ENCODE assay signal across 20 cellular contexts in genomic region chr13:39370554-39370953, GRCh38.
A peak's percentile ranks its signal among the peaks of the same experiment; 100 is the strongest.
DNase-seq lines count a peak whose midpoint lies in the region; ATAC-seq and TF ChIP-seq lines count a peak whose summit lies in the region.
"Had no signal": no experiment of that assay in that cellular context is flagged by ENCODE, and none has a peak within 500 bp of the region (broad histone marks: within the 10 kb centered on the region; RNA-seq: fewer than 3 reads in every experiment).

No MANE protein-coding gene starts in this region.

- no peak overlapping the region for H3K14ac ChIP-seq in trophoblast cell (ENCODE audit: low read length)

- no peak for ATAC-seq in GM18517 (IDR thresholded peaks at IDR 0.05; ENCODE audit: unreplicated experiment)
- ATAC-seq: activated CD4-positive, CD25-positive, alpha-beta regulatory T cell treated with anti-CD3 and anti-CD28 coated beads, Interleukin-2, amount 50 U/mL, for 24 hours; gastroesophageal sphincter; GM23338; psoas muscle had no signal

- H3K9me3 ChIP-seq in trophoblast cell (ENCODE audit: insufficient read depth, low read depth, low read length) (no peaks in the 10 kb centered on the region), MG63 (no peaks in the 10 kb centered on the region)
- H3K9me3 ChIP-seq: adrenal gland, gastroesophageal sphincter, psoas muscle, vagina had no signal

- H4K8ac ChIP-seq in trophoblast cell (ENCODE audit: low read depth, low read length), result no peak overlapping the region

- H3K79me2 ChIP-seq in trophoblast cell (ENCODE audit: control insufficient read depth, insufficient read depth, low read length, poor library complexity), result no peaks in the 10 kb centered on the region

- no peaks in the 10 kb centered on the region for H3K36me3 ChIP-seq in trophoblast cell (ENCODE audit: control insufficient read depth in 1 of 2, insufficient read depth in 2 of 2, low read length in 2 of 2)
- peaks cover 4% of the 10 kb centered on the region; the same call in 1 of the 2 replicates for H3K36me3 ChIP-seq in MG63
- H3K36me3 ChIP-seq: adrenal gland, gastroesophageal sphincter, vagina had no signal

- TF ChIP-seq CTCF in AG10803 (conservative IDR thresholded peaks at IDR 0.05; ENCODE audit: low read length) (no peak), fibroblast of the aortic adventitia (IDR thresholded peaks at IDR 0.05; ENCODE audit: insufficient read depth, low read length) (no peak)

- H3K79me1 ChIP-seq in trophoblast cell (ENCODE audit: low read length), result no peaks in the 10 kb centered on the region

- H3K27me3 ChIP-seq in trophoblast cell (ENCODE audit: insufficient read depth, low read length) (no peaks in the 10 kb centered on the region), MG63 (no peaks in the 10 kb centered on the region)
- H3K27me3 ChIP-seq: adrenal gland, gastroesophageal sphincter, vagina had no signal

- no peak overlapping the region for H3K4me2 ChIP-seq in trophoblast cell (ENCODE audit: low read length)
- H3K4me2 ChIP-seq: GM23338 had no signal

- no peak overlapping the region for H4K12ac ChIP-seq in trophoblast cell (ENCODE audit: low read depth, low read length)

- H4K91ac ChIP-seq in trophoblast cell (ENCODE audit: low read depth, low read length), result no peak overlapping the region

- H2BK5ac ChIP-seq in trophoblast cell (ENCODE audit: low read depth, low read length, poor library complexity), result no peak overlapping the region

- no peak overlapping the region for H3K9ac ChIP-seq in trophoblast cell (ENCODE audit: low read length)

- H2AFZ ChIP-seq in trophoblast cell (ENCODE audit: insufficient read depth, low read length, poor library complexity), result no peak overlapping the region
- H2AFZ ChIP-seq: GM23338 had no signal

- H2AK5ac ChIP-seq in trophoblast cell (ENCODE audit: low read length), result no peak overlapping the region

- H2BK120ac ChIP-seq in trophoblast cell (ENCODE audit: insufficient read depth, low read length, poor library complexity), result no peak overlapping the region

- no peak overlapping the region for H3K23ac ChIP-seq in trophoblast cell (ENCODE audit: low read length)

- H3K4me3 ChIP-seq in AG10803 (ENCODE audit: low read length), result no peak overlapping the region
- H3K4me3 ChIP-seq in fibroblast of the aortic adventitia (ENCODE audit: low read depth, low read length), result no peak overlapping the region
- H3K4me3 ChIP-seq in trophoblast cell (ENCODE audit: low read depth, low read length), result no peak overlapping the region
- H3K4me3 ChIP-seq in MG63, result no peak overlapping the region
- H3K4me3 ChIP-seq: adrenal gland, gastroesophageal sphincter, GM23338, psoas muscle, vagina had no signal

- DNase-seq in AG10803 (ENCODE audit: low read depth) (peak; percentile 78), NCI-H510A treated with DMSO at 0.1 percent for 48 hours (lab: John Stamatoyannopoulos, UW) (peak; percentile 4), fibroblast of the aortic adventitia (ENCODE audit: low read depth) (peak; percentile 34), trophoblast cell (peak; percentile 57 to 60), SW480 (ENCODE audit: low spot score) (no peak), MG63 (no peak), NCI-H446 (lab: John Stamatoyannopoulos, UW) (no peak)
- DNase-seq: Calu3, GF-D8, mesendoderm, MV-4-11, NCI-H2081, nephron progenitor cell, psoas muscle had no signal

- no peak overlapping the region for H3K18ac ChIP-seq in trophoblast cell (ENCODE audit: low read length)

- H3K27ac ChIP-seq in trophoblast cell (ENCODE audit: low read depth, low read length), result no peak overlapping the region
- H3K27ac ChIP-seq: adrenal gland, gastroesophageal sphincter, psoas muscle, vagina had no signal

- no CpG with 5 or more reads among the region's 4 CpGs for WGBS in trophoblast cell (ENCODE audit: extremely low coverage, insufficient coverage, insufficient read length)

- H2BK12ac ChIP-seq in trophoblast cell (ENCODE audit: low read length), result no peak overlapping the region

- H3K4ac ChIP-seq in trophoblast cell (ENCODE audit: low read depth, low read length), result no peak overlapping the region

- H3K4me1 ChIP-seq in trophoblast cell (ENCODE audit: control insufficient read depth in 1 of 2, insufficient read depth in 2 of 2, low read length in 2 of 2), result peaks cover 4 to 7% of the 10 kb centered on the region in 2 experiments
- H3K4me1 ChIP-seq: adrenal gland, vagina had no signal

Comparison
In these comparisons a context has a peak if more than half of its experiments do, and no peak if none do; other contexts are left out.
1. DNase-seq: peak in AG10803 (single experiment), NCI-H510A treated with DMSO at 0.1 percent for 48 hours (single experiment), fibroblast of the aortic adventitia (single experiment) and trophoblast cell (2 of 2); none in SW480 (single experiment), MG63 (single experiment) and NCI-H446 (0 of 2).